13 cellular contexts compared by ENCODE assay signal in genomic region chr11:36558511-36559413, GRCh38. TPM values are rescaled to one million over a fixed set of nuclear protein-coding genes. Genes with fewer than 3 reads are reported as not detected.
A peak's percentile ranks its signal among the peaks of the same experiment; 100 is the strongest.
DNase-seq lines count a peak whose midpoint lies in the region; ATAC-seq, FAIRE-seq and TF ChIP-seq lines count a peak whose summit lies in the region.
"Had no signal": no experiment of that assay in that cellular context is flagged by ENCODE, and none has a peak within 500 bp of the region (broad histone marks: within the 10 kb centered on the region; RNA-seq: fewer than 3 reads in every experiment).

No MANE protein-coding gene starts in this region.

- H3K4me3 Mint-ChIP-seq in CD4-positive, CD25-positive, alpha-beta regulatory T cell, result peak overlapping the region in 1 of 4 donors; percentile 9
- H3K4me3 Mint-ChIP-seq in T-helper 1 cell treated with Interleukin-12 subunit alpha and Interleukin-12 subunit beta and Interleukin-4 antibody, amounts not matched to agents 30 μg/mL and 1 μg/mL, for 36 hours, result peak overlapping the region; percentile 66

- FAIRE-seq in kidney (lab: Jason Lieb, UNC), result no peak
- FAIRE-seq: H1 had no signal

- H3K27ac ChIP-seq in CD4-positive, CD25-positive, alpha-beta regulatory T cell (ENCODE audit: insufficient read depth, low read length, poor library complexity, severe bottlenecking), result no peak overlapping the region
- H3K27ac ChIP-seq in kidney (ENCODE audit: low read depth in 2 of 2, low read length in 2 of 2), result no peak overlapping the region
- H3K27ac ChIP-seq: BLaER1 had no signal

- peak in 1 of 3 donors; percentile 41 for DNase-seq in CD4-positive, CD25-positive, alpha-beta regulatory T cell
- DNase-seq in Right ventricle myocardium superior (no peak), erythroblast (lab: John Stamatoyannopoulos, UW) (no peak), kidney (no peak)
- DNase-seq in stimulated activated naive CD4-positive, alpha-beta T cell (lab: John Stamatoyannopoulos, UW), result no peak
- DNase-seq: NCI-H2081; stimulated activated CD4-positive, alpha-beta T cell treated with anti-CD3 and anti-CD28 coated beads, Interleukin-2, amount 100 ng/mL, for 24 hours had no signal

- H3K4me3 ChIP-seq in CD4-positive, CD25-positive, alpha-beta regulatory T cell (ENCODE audit: low read depth, low read length), result peak overlapping the region; percentile 5
- H3K4me3 ChIP-seq in kidney (ENCODE audit: low read length in 2 of 2), result no peak overlapping the region
- H3K4me3 ChIP-seq: BLaER1 had no signal

- no peaks in the 10 kb centered on the region for H3K9me3 ChIP-seq in CD4-positive, CD25-positive, alpha-beta regulatory T cell (ENCODE audit: control insufficient read depth in 2 of 2, low read length in 2 of 2)
- no peaks in the 10 kb centered on the region for H3K9me3 ChIP-seq in kidney (ENCODE audit: control insufficient read depth in 1 of 2, low read length in 2 of 2)

- peaks cover 6% of the 10 kb centered on the region for H3K27me3 Mint-ChIP-seq in CD4-positive, CD25-positive, alpha-beta regulatory T cell
- H3K27me3 Mint-ChIP-seq in T-helper 1 cell treated with Interleukin-12 subunit alpha and Interleukin-12 subunit beta and Interleukin-4 antibody, amounts not matched to agents 30 μg/mL and 1 μg/mL, for 36 hours (ENCODE audit: low read depth), result peaks cover 30% of the 10 kb centered on the region

- no peak overlapping the region for H3K27ac Mint-ChIP-seq in CD4-positive, CD25-positive, alpha-beta regulatory T cell
- H3K27ac Mint-ChIP-seq in T-helper 1 cell treated with Interleukin-12 subunit alpha and Interleukin-12 subunit beta and Interleukin-4 antibody, amounts not matched to agents 30 μg/mL and 1 μg/mL, for 36 hours, result peak overlapping the region; percentile 74

- no peak for TF ChIP-seq CTCF in kidney (IDR thresholded peaks at IDR 0.05; ENCODE audit: borderline replicate concordance, extremely low read depth, insufficient read depth)

- H3K4me1 ChIP-seq in CD4-positive, CD25-positive, alpha-beta regulatory T cell (ENCODE audit: control insufficient read depth, insufficient read depth, low read length, poor library complexity, severe bottlenecking), result peaks cover 3% of the 10 kb centered on the region
- H3K4me1 ChIP-seq in kidney (ENCODE audit: control insufficient read depth in 1 of 2, insufficient read depth in 1 of 2, low read depth in 1 of 2, low read length in 2 of 2), result no peaks in the 10 kb centered on the region
- H3K4me1 ChIP-seq: BLaER1 had no signal

- peaks cover 0 to 8% (median 6%) of the 10 kb centered on the region in 4 donors for H3K4me1 Mint-ChIP-seq in CD4-positive, CD25-positive, alpha-beta regulatory T cell
- peaks cover 20% of the 10 kb centered on the region for H3K4me1 Mint-ChIP-seq in T-helper 1 cell treated with Interleukin-12 subunit alpha and Interleukin-12 subunit beta and Interleukin-4 antibody, amounts not matched to agents 30 μg/mL and 1 μg/mL, for 36 hours (ENCODE audit: low read depth)

- H3K9me3 Mint-ChIP-seq in CD4-positive, CD25-positive, alpha-beta regulatory T cell, result peaks cover 0 to 9% (median 3%) of the 10 kb centered on the region in 7 donors
- H3K9me3 Mint-ChIP-seq in T-helper 1 cell treated with Interleukin-12 subunit alpha and Interleukin-12 subunit beta and Interleukin-4 antibody, amounts not matched to agents 30 μg/mL and 1 μg/mL, for 36 hours, result peaks cover 16% of the 10 kb centered on the region

- TF ChIP-seq POLR2A in erythroblast (IDR thresholded peaks at IDR 0.05; ENCODE audit: low read length), result no peak

- intact Hi-C loops in Right ventricle myocardium superior (cut with DNase I), result no loop called here
- intact Hi-C loops in kidney (cut with DNase I), result no loop called here

- H3K9ac ChIP-seq in kidney (ENCODE audit: low read length in 2 of 2), result no peak overlapping the region
- H3K9ac ChIP-seq: BLaER1 had no signal

- no peaks in the 10 kb centered on the region for H3K36me3 ChIP-seq in CD4-positive, CD25-positive, alpha-beta regulatory T cell (ENCODE audit: control insufficient read depth, insufficient read depth, low read length)
- H3K36me3 ChIP-seq in kidney (ENCODE audit: control insufficient read depth in 1 of 2, insufficient read depth in 2 of 2, low read length in 2 of 2), result no peaks in the 10 kb centered on the region
- H3K36me3 ChIP-seq: BLaER1 had no signal

- H3K36me3 Mint-ChIP-seq in CD4-positive, CD25-positive, alpha-beta regulatory T cell, result no peaks in the 10 kb centered on the region
- peaks cover 8% of the 10 kb centered on the region for H3K36me3 Mint-ChIP-seq in T-helper 1 cell treated with Interleukin-12 subunit alpha and Interleukin-12 subunit beta and Interleukin-4 antibody, amounts not matched to agents 30 μg/mL and 1 μg/mL, for 36 hours (ENCODE audit: low read depth)

- ATAC-seq in CD4-positive, CD25-positive, alpha-beta regulatory T cell (ENCODE audit: low read depth in 2 of 2), result no peak
- ATAC-seq in GM18907 (IDR thresholded peaks at IDR 0.05; ENCODE audit: unreplicated experiment), result peak; percentile 95
- peak; percentile 98 for ATAC-seq in HG02852 (IDR thresholded peaks at IDR 0.05; ENCODE audit: unreplicated experiment)
- no peak for ATAC-seq in Right ventricle myocardium superior (ENCODE audit: poor library complexity)

- no peaks in the 10 kb centered on the region for H3K27me3 ChIP-seq in CD4-positive, CD25-positive, alpha-beta regulatory T cell (ENCODE audit: control insufficient read depth, insufficient read depth, low read length)
- H3K27me3 ChIP-seq: BLaER1 had no signal

RNA-seq across cellular contexts. Expression of gene RAG1, which starts 9.0 kb away (rescaled TPM):
- 0.05 TPM for total RNA-seq in CD4-positive, CD25-positive, alpha-beta regulatory T cell
- 1 to 10 TPM in 1 of 4 donors, under 1 TPM in 1, not detected in 2; 0.16 to 2.3 TPM for polyA plus RNA-seq in CD4-positive, CD25-positive, alpha-beta regulatory T cell
- total RNA-seq in Right ventricle myocardium superior (0.81 TPM), kidney (1.9 TPM)
- polyA plus RNA-seq in kidney (ENCODE audit: insufficient read depth, low read depth, low replicate concordance), result 1.4 TPM

RNA-seq across cellular contexts. Expression of gene IFTAP, which starts 35.5 kb away (rescaled TPM):
- not detected for total RNA-seq in CD4-positive, CD25-positive, alpha-beta regulatory T cell
- polyA plus RNA-seq in CD4-positive, CD25-positive, alpha-beta regulatory T cell, result 1 to 10 TPM in 3 of 4 donors, under 1 TPM in 1; 0.71 to 3.8 (median 2.5) TPM
- 37.7 TPM for total RNA-seq in Right ventricle myocardium superior
- 13.4 TPM for total RNA-seq in kidney
- polyA plus RNA-seq in kidney (ENCODE audit: insufficient read depth, low read depth, low replicate concordance), result 49.3 TPM

RNA-seq across cellular contexts. Expression of gene RAG2, which starts 39.3 kb away (rescaled TPM):
- not detected for total RNA-seq in CD4-positive, CD25-positive, alpha-beta regulatory T cell
- polyA plus RNA-seq in CD4-positive, CD25-positive, alpha-beta regulatory T cell, result not detected
- total RNA-seq in Right ventricle myocardium superior (not detected), kidney (not detected)
- not detected for polyA plus RNA-seq in kidney (ENCODE audit: insufficient read depth, low read depth, low replicate concordance)
- total RNA-seq: H1, mucosa of gallbladder had no signal
- polyA plus RNA-seq: H1 had no signal

RNA-seq across cellular contexts. Expression of gene TRAF6, which starts 48.7 kb away (rescaled TPM):
- 29.7 TPM for total RNA-seq in CD4-positive, CD25-positive, alpha-beta regulatory T cell
- 10 to 100 TPM in 2 of 4 donors, 1 to 10 TPM in 2; 6.3 to 11.3 (median 9.8) TPM for polyA plus RNA-seq in CD4-positive, CD25-positive, alpha-beta regulatory T cell
- total RNA-seq in Right ventricle myocardium superior (11.1 TPM), kidney (16.5 TPM)
- polyA plus RNA-seq in kidney (ENCODE audit: insufficient read depth, low read depth, low replicate concordance), result 4.0 TPM

Comparison
In these comparisons a context has a peak if more than half of its experiments do, and no peak if none do; other contexts are left out.
1. ATAC-seq: peak in GM18907 (single experiment) and HG02852 (single experiment); none in CD4-positive, CD25-positive, alpha-beta regulatory T cell (0 of 2) and Right ventricle myocardium superior (single experiment).
2. RNA of gene IFTAP, which starts 35.5 kb away (total RNA-seq): 37.7 TPM in Right ventricle myocardium superior (single experiment) and 13.4 TPM in kidney (single experiment); not detected in CD4-positive, CD25-positive, alpha-beta regulatory T cell (single experiment); every median in the first group is over 10 times any median in the second.